Comparison of ENCODE assay signal across 13 cellular contexts in the genomic region with DNA sequence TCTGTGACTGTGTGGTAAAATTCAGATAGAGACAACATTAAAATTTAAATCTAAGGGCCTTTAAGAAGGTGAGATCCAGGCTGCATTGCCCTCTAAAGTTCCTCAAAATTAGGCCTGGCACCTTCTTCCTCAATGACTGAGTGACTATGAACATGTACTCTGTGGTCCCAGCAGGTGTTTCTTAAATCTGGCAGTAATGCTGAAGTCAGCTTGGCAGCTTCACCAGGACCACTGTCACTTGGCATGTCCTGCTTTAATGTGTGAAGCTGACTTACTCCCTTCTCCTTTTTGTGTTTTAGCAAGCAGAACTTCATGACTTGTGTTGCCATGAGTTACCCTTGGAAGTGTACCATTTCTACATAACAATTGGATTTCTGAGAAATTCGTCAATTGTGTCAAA.
"Had no signal": no experiment of that assay in that cellular context is flagged by ENCODE, and none has a peak within 500 bp of the region (broad histone marks: within the 10 kb centered on the region; RNA-seq: fewer than 3 reads in every experiment).

No MANE protein-coding gene starts in this region.

- DNase-seq: activated CD4-positive, alpha-beta T cell treated with anti-CD3 and anti-CD28 coated beads, Interleukin-2, amount 50 U/mL, for 1 hour; activated CD4-positive, CD25-positive, alpha-beta regulatory T cell; activated naive CD4-positive, alpha-beta T cell treated with anti-CD3 and anti-CD28 coated beads, Interleukin-2, amount 10 ng/mL, durations not matched to agents 7 days and 5 days; dermis blood vessel endothelial cell; endodermal cell; hippocampal formation; kidney glomerular epithelial cell; lower lobe of right lung; midbrain; naive B cell; small intestine; stomach had no signal

- H3K27me3 Mint-ChIP-seq: activated naive CD4-positive, alpha-beta T cell treated with anti-CD3 and anti-CD28 coated beads, Interleukin-2, amount 10 ng/mL, durations not matched to agents 7 days and 5 days; naive B cell had no signal

- H3K36me3 Mint-ChIP-seq: activated naive CD4-positive, alpha-beta T cell treated with anti-CD3 and anti-CD28 coated beads, Interleukin-2, amount 10 ng/mL, durations not matched to agents 7 days and 5 days; naive B cell had no signal

- H3K4me3 Mint-ChIP-seq: activated naive CD4-positive, alpha-beta T cell treated with anti-CD3 and anti-CD28 coated beads, Interleukin-2, amount 10 ng/mL, durations not matched to agents 7 days and 5 days; endodermal cell; naive B cell had no signal

- H3K4me1 Mint-ChIP-seq: activated naive CD4-positive, alpha-beta T cell treated with anti-CD3 and anti-CD28 coated beads, Interleukin-2, amount 10 ng/mL, durations not matched to agents 7 days and 5 days; naive B cell had no signal

- H3K27ac Mint-ChIP-seq: activated naive CD4-positive, alpha-beta T cell treated with anti-CD3 and anti-CD28 coated beads, Interleukin-2, amount 10 ng/mL, durations not matched to agents 7 days and 5 days; activated T-helper 2 cell treated with anti-CD3 and anti-CD28 coated beads, Interferon-gamma antibody, Interleukin-2, Interleukin-4, amounts not matched to agents 10 μg/mL and 5 μg/mL and 100 μg/mL, durations not matched to agents 14 hours and 24 hours and 36 hours; endodermal cell; naive B cell had no signal

- ATAC-seq: lower lobe of right lung had no signal

- H3K9me3 Mint-ChIP-seq: activated naive CD4-positive, alpha-beta T cell treated with anti-CD3 and anti-CD28 coated beads, Interleukin-2, amount 10 ng/mL, durations not matched to agents 7 days and 5 days; activated T-helper 2 cell treated with anti-CD3 and anti-CD28 coated beads, Interferon-gamma antibody, Interleukin-2, Interleukin-4, amounts not matched to agents 10 μg/mL and 5 μg/mL and 100 μg/mL, durations not matched to agents 14 hours and 24 hours and 36 hours; endodermal cell had no signal
